Comparison of ENCODE assay signal across 16 cellular contexts in the genomic region with DNA sequence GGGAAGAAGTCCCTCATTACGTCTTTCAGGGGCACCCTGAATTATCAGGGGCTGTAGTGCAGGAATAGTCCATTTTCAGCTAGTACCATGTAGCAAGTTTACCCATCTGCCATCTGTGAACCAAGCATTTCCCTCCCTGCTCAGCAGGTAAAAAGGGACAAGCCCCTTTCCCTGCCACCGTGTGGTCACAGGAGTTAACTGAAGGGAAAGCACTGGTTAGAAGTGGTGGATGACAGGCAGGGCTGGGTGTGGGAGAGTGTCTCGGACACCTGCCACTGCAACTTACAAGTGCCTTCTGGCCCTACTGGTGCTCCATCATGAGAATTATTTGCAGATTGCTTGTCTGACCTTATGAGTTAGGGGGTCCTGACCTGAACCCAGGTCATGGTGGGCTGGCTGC. TPM values are rescaled to one million over a fixed set of nuclear protein-coding genes. Genes with fewer than 3 reads are reported as not detected.
DNase-seq lines count a peak whose midpoint lies in the region; ATAC-seq and TF ChIP-seq lines count a peak whose summit lies in the region.
"Had no signal": no experiment of that assay in that cellular context is flagged by ENCODE, and none has a peak within 500 bp of the region (broad histone marks: within the 10 kb centered on the region; RNA-seq: fewer than 3 reads in every experiment).

No MANE protein-coding gene starts in this region.

- no peak overlapping the region for H3K4me3 Mint-ChIP-seq in H9
- no peak overlapping the region for H3K4me3 Mint-ChIP-seq in nephron progenitor cell
- H3K4me3 Mint-ChIP-seq: activated naive CD4-positive, alpha-beta T cell treated with anti-CD3 and anti-CD28 coated beads, Interleukin-2, amount 50 U/mL, for 24 hours; central memory CD8-positive, alpha-beta T cell had no signal

- no peak overlapping the region for H2BK20ac ChIP-seq in H9 (ENCODE audit: low read depth, low read length, poor library complexity, severe bottlenecking)

- no peaks in the 10 kb centered on the region for H3K23me2 ChIP-seq in H9 (ENCODE audit: insufficient read length, low read depth, low read length, poor library complexity, severe bottlenecking)

- ATAC-seq in HG02840 (IDR thresholded peaks at IDR 0.05; ENCODE audit: low FRiP score, unreplicated experiment) (no peak), HG03135 (IDR thresholded peaks at IDR 0.05; ENCODE audit: unreplicated experiment) (no peak)
- ATAC-seq: heart left ventricle had no signal

- no peak overlapping the region for H3K4ac ChIP-seq in H9 (ENCODE audit: low read depth, low read length)

- H3K4me1 Mint-ChIP-seq in H9 (peaks cover 13 to 29% of the 10 kb centered on the region in 2 experiments), nephron progenitor cell (no peaks in the 10 kb centered on the region)
- H3K4me1 Mint-ChIP-seq: activated naive CD4-positive, alpha-beta T cell treated with anti-CD3 and anti-CD28 coated beads, Interleukin-2, amount 50 U/mL, for 24 hours; central memory CD8-positive, alpha-beta T cell had no signal

- no peak overlapping the region for H2BK12ac ChIP-seq in H9 (ENCODE audit: insufficient read length, low read depth, low read length)

- WGBS in H9 (ENCODE audit: extremely low coverage, insufficient read length, low lambda C conversion rate) = no CpG with 5 or more reads among the region's 3 CpGs

- no peak overlapping the region for H4K91ac ChIP-seq in H9 (ENCODE audit: insufficient read length, low read depth, low read length)

- H4K5ac ChIP-seq in H9 (ENCODE audit: insufficient read length, low read depth, low read length) = no peak overlapping the region

- H3K9ac ChIP-seq in H9 (ENCODE audit: extremely low read depth, insufficient read length, low read length) = no peak overlapping the region
- H3K9ac ChIP-seq: KMS-11 had no signal

- no peak overlapping the region for H3K18ac ChIP-seq in H9 (ENCODE audit: insufficient read length, low read depth, low read length)

- no peaks in the 10 kb centered on the region for H3K9me3 ChIP-seq in H9 (ENCODE audit: control insufficient read depth, low read depth, low read length)
- H3K9me3 ChIP-seq: heart left ventricle, neutrophil had no signal

- H3K4me1 ChIP-seq in H9 (ENCODE audit: insufficient read depth, low read length) = peaks cover 4% of the 10 kb centered on the region

- DNase-seq in H9 = peak; percentile 58
- peak; percentile 39 for DNase-seq in NCI-H1694 (lab: John Stamatoyannopoulos, UW)
- peak; percentile 57 for DNase-seq in SHP77 (lab: John Stamatoyannopoulos, UW)
- DNase-seq in nephron progenitor cell = no peak
- no peak for DNase-seq in activated naive CD4-positive, alpha-beta T cell treated with Interleukin-2 at 50 U/mL for 16 hours
- DNase-seq: erythroblast, heart left ventricle, NCI-H446 treated with DMSO at 0.1 percent for 48 hours, substantia nigra had no signal

- H2BK15ac ChIP-seq in H9 (ENCODE audit: low read depth, low read length) = no peak overlapping the region

- H4K20me1 ChIP-seq in H9 (ENCODE audit: control insufficient read depth, insufficient read depth, insufficient read length) = no peaks in the 10 kb centered on the region

- no peak overlapping the region for H2AK5ac ChIP-seq in H9 (ENCODE audit: insufficient read length, low read length)

- H3K27ac ChIP-seq in H9 (ENCODE audit: insufficient read length, low read depth, low read length) = no peak overlapping the region
- H3K27ac ChIP-seq: heart left ventricle, KMS-11, neutrophil, SK-N-MC had no signal

- H3K56ac ChIP-seq in H9 (ENCODE audit: insufficient read length, low read depth, low read length) = no peak overlapping the region

- no peaks in the 10 kb centered on the region for H3K79me2 ChIP-seq in H9 (ENCODE audit: insufficient read depth, low read length)

- no peaks in the 10 kb centered on the region for H3K27me3 ChIP-seq in H9 (ENCODE audit: insufficient read depth, low read length)
- H3K27me3 ChIP-seq: heart left ventricle, neutrophil had no signal

- no peak overlapping the region for H3K23ac ChIP-seq in H9 (ENCODE audit: insufficient read length, low read depth, low read length)

- no peak overlapping the region for H3K14ac ChIP-seq in H9 (ENCODE audit: insufficient read depth, low read length)

- no peak overlapping the region for H3K4me2 ChIP-seq in H9 (ENCODE audit: insufficient read depth, insufficient read length, low read length)
- H3K4me2 ChIP-seq: KMS-11 had no signal

- H2AFZ ChIP-seq in H9 (ENCODE audit: low read length) = no peak overlapping the region

- H3K27me3 Mint-ChIP-seq in H9 (ENCODE audit: low read depth) = no peaks in the 10 kb centered on the region
- peaks cover 9% of the 10 kb centered on the region for H3K27me3 Mint-ChIP-seq in nephron progenitor cell (ENCODE audit: low read depth, poor library complexity)
- H3K27me3 Mint-ChIP-seq: central memory CD8-positive, alpha-beta T cell had no signal

- H4K8ac ChIP-seq in H9 (replicated peaks; ENCODE audit: insufficient read length, low read depth, low read length) = no peak overlapping the region

- H3K36me3 Mint-ChIP-seq in H9 (ENCODE audit: insufficient read depth in 1 of 3, low read depth in 3 of 3) (peaks cover 0 to 25% (median 10%) of the 10 kb centered on the region in 3 experiments; a peak in 4 of 7 replicates), nephron progenitor cell (ENCODE audit: low read depth) (no peaks in the 10 kb centered on the region)
- H3K36me3 Mint-ChIP-seq: activated naive CD4-positive, alpha-beta T cell treated with anti-CD3 and anti-CD28 coated beads, Interleukin-2, amount 50 U/mL, for 24 hours had no signal

- H2BK120ac ChIP-seq in H9 (ENCODE audit: low read depth, low read length, poor library complexity, severe bottlenecking) = no peak overlapping the region

- H3K79me1 ChIP-seq in H9 (ENCODE audit: insufficient read depth, low read depth, low read length, poor library complexity, severe bottlenecking) = no peaks in the 10 kb centered on the region

- H2BK5ac ChIP-seq in H9 (ENCODE audit: insufficient read length, low read length) = no peak overlapping the region

- no peak overlapping the region for H3T11ph ChIP-seq in H9 (ENCODE audit: low read length)

- TF ChIP-seq CTCF in H9 (conservative IDR thresholded peaks at IDR 0.05) (peak; percentile 56), nephron progenitor cell (IDR thresholded peaks at IDR 0.05) (peak; percentile 14)

- no peak overlapping the region for H3K27ac Mint-ChIP-seq in H9
- H3K27ac Mint-ChIP-seq in nephron progenitor cell = no peak overlapping the region
- H3K27ac Mint-ChIP-seq: activated naive CD4-positive, alpha-beta T cell treated with anti-CD3 and anti-CD28 coated beads, Interleukin-2, amount 50 U/mL, for 24 hours had no signal

- H3K9me3 Mint-ChIP-seq in H9 (no peaks in the 10 kb centered on the region; a peak in 1 of 5 replicates), nephron progenitor cell (no peaks in the 10 kb centered on the region)
- H3K9me3 Mint-ChIP-seq: activated naive CD4-positive, alpha-beta T cell treated with anti-CD3 and anti-CD28 coated beads, Interleukin-2, amount 50 U/mL, for 24 hours; central memory CD8-positive, alpha-beta T cell had no signal

RNA-seq across cellular contexts. Expression of gene IGSF5, which starts 32.0 kb away (rescaled TPM):
- total RNA-seq in H9 (2021) = 1.9 and 2.1 TPM in 2 replicates

Comparison
In these comparisons a context has a peak if more than half of its experiments do, and no peak if none do; other contexts are left out.
1. DNase-seq: peak in H9 (single experiment), NCI-H1694 (single experiment) and SHP77 (2 of 2); none in nephron progenitor cell (single experiment) and activated naive CD4-positive, alpha-beta T cell treated with Interleukin-2 at 50 U/mL for 16 hours (single experiment).